11 cellular contexts compared by ENCODE assay signal in genomic region chr16:84826558-84826941, GRCh38. TPM values are rescaled to one million over a fixed set of nuclear protein-coding genes. Genes with fewer than 3 reads are reported as not detected.
DNase-seq lines count a peak whose midpoint lies in the region; ATAC-seq and TF ChIP-seq lines count a peak whose summit lies in the region.
"Had no signal": no experiment of that assay in that cellular context is flagged by ENCODE, and none has a peak within 500 bp of the region (broad histone marks: within the 10 kb centered on the region; RNA-seq: fewer than 3 reads in every experiment).

No MANE protein-coding gene starts in this region.

- H3K27ac ChIP-seq in left ventricle myocardium inferior (replicated peaks) = peak overlapping the region; percentile 83
- peak overlapping the region; percentile 69 for H3K27ac ChIP-seq in osteoblast (ENCODE audit: low read depth, low read length)
- peak overlapping the region; percentile 94 to 99 for H3K27ac ChIP-seq in uterus
- H3K27ac ChIP-seq in ascending aorta = peak overlapping the region in 1 of 2 donors; percentile 28
- H3K27ac ChIP-seq: KMS-11 had no signal

- no peaks in the 10 kb centered on the region for H4K20me1 ChIP-seq in osteoblast (ENCODE audit: insufficient read depth, low read length)

- H3K27me3 ChIP-seq in left ventricle myocardium inferior (ENCODE audit: low read depth) (peaks cover 21% of the 10 kb centered on the region), osteoblast (ENCODE audit: insufficient read depth, low read length) (no peaks in the 10 kb centered on the region), uterus (no peaks in the 10 kb centered on the region), ascending aorta (no peaks in the 10 kb centered on the region)

- H2AFZ ChIP-seq in osteoblast (ENCODE audit: low read length) = no peak overlapping the region

- DNase-seq in amniotic epithelial cell (ENCODE audit: low read depth) (peak; percentile 97), left ventricle myocardium inferior (peak; percentile 78), osteoblast (ENCODE audit: insufficient read length, low spot score, missing footprints) (peak; percentile 38), uterus (peak; percentile 84 to 85), ascending aorta (ENCODE audit: low spot score in 2 of 2) (no peak), kidney tubule cell (ENCODE audit: low spot score) (no peak)
- DNase-seq: activated naive CD4-positive, alpha-beta T cell treated with anti-CD3 and anti-CD28 coated beads, Interleukin-2, amount 10 ng/mL, durations not matched to agents 7 days and 5 days; NCI-H2029; T-helper 17 cell had no signal

- H3K4me3 ChIP-seq in left ventricle myocardium inferior (peak overlapping the region; percentile 27), osteoblast (ENCODE audit: insufficient read depth, low read length) (no peak overlapping the region), uterus (no peak overlapping the region), ascending aorta (no peak overlapping the region)

- H3K4me1 ChIP-seq in left ventricle myocardium inferior (peaks cover 70% of the 10 kb centered on the region), osteoblast (ENCODE audit: insufficient read depth, low read length) (peaks cover 40% of the 10 kb centered on the region), uterus (peaks cover 9 to 25% of the 10 kb centered on the region in 2 donors), ascending aorta (peaks cover 0 to 5% of the 10 kb centered on the region in 2 donors)

- intact Hi-C loops in left ventricle myocardium inferior (cut with micrococcal nuclease) = no loop called here
- intact Hi-C loops in uterus (cut with DNase I; ENCODE audit: low total_unique reads) = no loop called here
- intact Hi-C loops in ascending aorta (cut with DNase I) = no loop called here

- H3K4me2 ChIP-seq in osteoblast (ENCODE audit: insufficient read depth, low read length) = no peak overlapping the region
- H3K4me2 ChIP-seq: KMS-11 had no signal

- no peak for ATAC-seq in GM21528 (IDR thresholded peaks at IDR 0.05; ENCODE audit: low FRiP score, unreplicated experiment)
- ATAC-seq: T-helper 17 cell had no signal

- TF ChIP-seq POLR2A in uterus (IDR thresholded peaks at IDR 0.05) = peak in 1 of 2 donors; percentile 36

- H3K79me2 ChIP-seq in osteoblast (ENCODE audit: insufficient read depth, low read length) = no peaks in the 10 kb centered on the region

- TF ChIP-seq CTCF in left ventricle myocardium inferior (IDR thresholded peaks at IDR 0.05; ENCODE audit: borderline replicate concordance) (no peak), osteoblast (IDR thresholded peaks at IDR 0.05; ENCODE audit: extremely low read depth, low read depth, low read length) (no peak), uterus (IDR thresholded peaks at IDR 0.05) (no peak), ascending aorta (IDR thresholded peaks at IDR 0.05) (no peak)

- H3K9me3 ChIP-seq in left ventricle myocardium inferior (replicated peaks) = no peaks in the 10 kb centered on the region
- no peaks in the 10 kb centered on the region for H3K9me3 ChIP-seq in osteoblast (ENCODE audit: low read depth, low read length)
- no peaks in the 10 kb centered on the region for H3K9me3 ChIP-seq in uterus
- H3K9me3 ChIP-seq in ascending aorta = no peaks in the 10 kb centered on the region

- H3K36me3 ChIP-seq in left ventricle myocardium inferior = no peaks in the 10 kb centered on the region
- no peaks in the 10 kb centered on the region for H3K36me3 ChIP-seq in osteoblast (ENCODE audit: insufficient read depth, low read length)
- H3K36me3 ChIP-seq in uterus = no peaks in the 10 kb centered on the region
- no peaks in the 10 kb centered on the region for H3K36me3 ChIP-seq in ascending aorta

RNA-seq across cellular contexts. Expression of gene CRISPLD2, which starts 6.8 kb away (rescaled TPM):
- total RNA-seq in left ventricle myocardium inferior (12.8 TPM), osteoblast (40.2 and 122 TPM in 2 replicates), uterus (100 to 1,000 TPM; 108 to 441 (median 190) TPM), ascending aorta (204 TPM)

Comparison
In these comparisons a context has a peak if more than half of its experiments do, and no peak if none do; other contexts are left out.
1. DNase-seq: peak in amniotic epithelial cell (single experiment), left ventricle myocardium inferior (single experiment), osteoblast (single experiment) and uterus (2 of 2); none in ascending aorta (0 of 2) and kidney tubule cell (single experiment).